ENCODE assay signal across 1 cellular context in genomic region chr6:27129095-27129815, GRCh38.
A peak's percentile ranks its signal among the peaks of the same experiment; 100 is the strongest.
TF ChIP-seq lines count a peak whose summit lies in the region.

No MANE protein-coding gene starts in this region.

TF ChIP-seq in K562, 482 proteins besides CTCF, POLR2A, EP300 and RAD21 (continued from another document and continues in another):
- no peak; a peak in 2 of 4 replicates for TF ChIP-seq MLLT1 (IDR thresholded peaks at IDR 0.05)
- TF ChIP-seq CXXC5 (CRISPR knock-in tag; IDR thresholded peaks at IDR 0.05) = no peak
- TF ChIP-seq ELF1 (tag; IDR thresholded peaks at IDR 0.05) = peak; percentile 49; the same call in 1 of the 2 replicates
- TF ChIP-seq RBM17 (IDR thresholded peaks at IDR 0.05; ENCODE audit: borderline replicate concordance, low read depth, low read length) = no peak
- TF ChIP-seq HDAC2 (IDR thresholded peaks at IDR 0.05) = no peak
- TF ChIP-seq FOXK1 (CRISPR knock-in tag; IDR thresholded peaks at IDR 0.05; ENCODE audit: borderline replicate concordance) = 0 out of 2 replicates have a peak, but pooled peaks have one; percentile 52
- 0 out of 2 replicates have a peak, but pooled peaks have one; percentile 62 for TF ChIP-seq ZBTB49 (CRISPR knock-in tag; IDR thresholded peaks at IDR 0.05; ENCODE audit: borderline replicate concordance)
- no peak for TF ChIP-seq NONO (IDR thresholded peaks at IDR 0.05; ENCODE audit: low read depth in 2 of 2, low read length in 1 of 2)
- no peak for TF ChIP-seq ZNF282 (CRISPR knock-in tag; IDR thresholded peaks at IDR 0.05)
- no peak for TF ChIP-seq SMC3 (conservative IDR thresholded peaks at IDR 0.05; ENCODE audit: insufficient read depth, low read depth, low read length)
- TF ChIP-seq JUND (IDR thresholded peaks at IDR 0.05; ENCODE audit: borderline replicate concordance, low read depth, low read length) = peak; percentile 44; the same call in 1 of the 2 replicates
- no peak for TF ChIP-seq JUND (tag; IDR thresholded peaks at IDR 0.05; ENCODE audit: borderline replicate concordance, low read depth, low read length)
- no peak for TF ChIP-seq GTF2F1 (IDR thresholded peaks at IDR 0.05; ENCODE audit: low read depth, low read length)
- TF ChIP-seq DACH1 (IDR thresholded peaks at IDR 0.05; ENCODE audit: partially characterized antibody) = no peak
- no peak for TF ChIP-seq DMBX1 (CRISPR knock-in tag; IDR thresholded peaks at IDR 0.05; ENCODE audit: borderline replicate concordance)
- 0 out of 2 replicates have a peak, but pooled peaks have one; percentile 25 for TF ChIP-seq SOX6 (IDR thresholded peaks at IDR 0.05)
- no peak for TF ChIP-seq CAMTA2 (CRISPR knock-in tag; conservative IDR thresholded peaks at IDR 0.05)
- TF ChIP-seq FOXA3 (CRISPR knock-in tag; conservative IDR thresholded peaks at IDR 0.05 in 1 of 2, IDR thresholded peaks at IDR 0.05 in 1 of 2) = peak; percentile 57 to 85; a peak in 3 of 4 replicates
- TF ChIP-seq CREB3L1 (IDR thresholded peaks at IDR 0.05; ENCODE audit: borderline replicate concordance, low read depth) = no peak
- no peak for TF ChIP-seq MYNN (IDR thresholded peaks at IDR 0.05)
- no peak for TF ChIP-seq MYNN (CRISPR knock-in tag; IDR thresholded peaks at IDR 0.05)
- TF ChIP-seq CLOCK (CRISPR knock-in tag; IDR thresholded peaks at IDR 0.05; ENCODE audit: borderline replicate concordance) = no peak
- TF ChIP-seq ATF1 (CRISPR knock-in tag; IDR thresholded peaks at IDR 0.05) = no peak
- no peak for TF ChIP-seq ATF1 (tag; IDR thresholded peaks at IDR 0.05)
- TF ChIP-seq ASH1L (IDR thresholded peaks at IDR 0.05; ENCODE audit: borderline replicate concordance, low read depth, partially characterized antibody) = no peak
- no peak for TF ChIP-seq VEZF1 (CRISPR knock-in tag; IDR thresholded peaks at IDR 0.05)
- TF ChIP-seq ELF2 (CRISPR knock-in tag; IDR thresholded peaks at IDR 0.05) = peak; percentile 64; the same call in 1 of the 2 replicates
- TF ChIP-seq MAFF (IDR thresholded peaks at IDR 0.05; ENCODE audit: low read length) = peak; percentile 76
- TF ChIP-seq BACH1 (tag; IDR thresholded peaks at IDR 0.05) = peak; percentile 83
- TF ChIP-seq NR2C2 (CRISPR knock-in tag; IDR thresholded peaks at IDR 0.05) = 0 out of 2 replicates have a peak, but pooled peaks have one; percentile 56
- peak; percentile 59; the same call in 1 of the 2 replicates for TF ChIP-seq NR2C2 (tag; IDR thresholded peaks at IDR 0.05)
- TF ChIP-seq NR4A1 (CRISPR knock-in tag; IDR thresholded peaks at IDR 0.05) = no peak
- 0 out of 2 replicates have a peak, but pooled peaks have one; percentile 24 for TF ChIP-seq NR4A1 (tag; IDR thresholded peaks at IDR 0.05)
- TF ChIP-seq E2F6 (IDR thresholded peaks at IDR 0.05; ENCODE audit: borderline replicate concordance in 1 of 2, extremely low read depth in 1 of 2, insufficient read depth in 1 of 2, insufficient read length in 1 of 2, low read depth in 1 of 2, low read length in 1 of 2, poor library complexity in 1 of 2, severe bottlenecking in 1 of 2) = no peak
- no peak for TF ChIP-seq ZNF75A (CRISPR knock-in tag; IDR thresholded peaks at IDR 0.05)
- no peak for TF ChIP-seq CTBP1 (IDR thresholded peaks at IDR 0.05; ENCODE audit: borderline replicate concordance)
- TF ChIP-seq CHD4 (IDR thresholded peaks at IDR 0.05; ENCODE audit: insufficient read depth, insufficient replicate concordance, low read depth, low read length, poor library complexity, severe bottlenecking) = no peak
- peak; percentile 49 for TF ChIP-seq MEIS2 (IDR thresholded peaks at IDR 0.05; ENCODE audit: partially characterized antibody)
- TF ChIP-seq MAFG (tag; conservative IDR thresholded peaks at IDR 0.05) = peak; percentile 97
- TF ChIP-seq ZBED1 (IDR thresholded peaks at IDR 0.05) = no peak
- TF ChIP-seq ZNF318 (IDR thresholded peaks at IDR 0.05; ENCODE audit: borderline replicate concordance in 1 of 2, low read depth in 1 of 2) = peak; percentile 55 to 69; a peak in 1 of 4 replicates
- TF ChIP-seq MAFK (IDR thresholded peaks at IDR 0.05; ENCODE audit: low read length) = peak; percentile 86
- no peak for TF ChIP-seq STAT5B (CRISPR knock-in tag; IDR thresholded peaks at IDR 0.05)
- no peak for TF ChIP-seq ZBTB34 (CRISPR knock-in tag; IDR thresholded peaks at IDR 0.05)
- no peak for TF ChIP-seq ZNF589 (CRISPR knock-in tag; IDR thresholded peaks at IDR 0.05; ENCODE audit: low read depth)
- TF ChIP-seq RHOXF2B (CRISPR knock-in tag; conservative IDR thresholded peaks at IDR 0.05) = no peak
